21 cellular contexts compared by ENCODE assay signal in the genomic region with DNA sequence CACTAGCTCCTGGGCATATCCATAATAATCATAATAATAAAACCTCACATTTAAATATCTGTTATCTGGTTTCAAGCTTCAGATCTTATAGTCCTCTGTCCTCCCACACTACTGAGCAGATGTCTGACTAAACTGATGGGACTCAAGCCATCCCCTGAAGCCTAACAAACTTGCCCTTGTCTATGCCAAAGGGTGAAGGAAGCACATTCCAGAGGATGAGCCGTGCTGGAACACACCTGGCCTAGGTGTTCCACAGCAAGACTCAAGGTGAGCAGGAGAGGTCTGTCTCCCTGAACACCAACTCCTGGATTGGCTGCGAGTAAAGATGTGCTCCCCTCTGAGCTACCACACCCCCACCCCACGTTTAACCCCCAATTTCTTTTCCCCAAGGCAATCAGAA. TPM values are rescaled to one million over a fixed set of nuclear protein-coding genes. Genes with fewer than 3 reads are reported as not detected.
DNase-seq lines count a peak whose midpoint lies in the region; ATAC-seq, FAIRE-seq and TF ChIP-seq lines count a peak whose summit lies in the region.
"Had no signal": no experiment of that assay in that cellular context is flagged by ENCODE, and none has a peak within 500 bp of the region (broad histone marks: within the 10 kb centered on the region; RNA-seq: fewer than 3 reads in every experiment).

No MANE protein-coding gene starts in this region.

- peak; percentile 98 for FAIRE-seq in keratinocyte (lab: Jason Lieb, UNC)
- no peak for FAIRE-seq in small intestine (lab: Jason Lieb, UNC)
- FAIRE-seq: G401.6, GM18507, H1 had no signal

- no peak for ATAC-seq in GM21390 (IDR thresholded peaks at IDR 0.05; ENCODE audit: unreplicated experiment)
- no peak for ATAC-seq in GM21723 (IDR thresholded peaks at IDR 0.05; ENCODE audit: unreplicated experiment)
- ATAC-seq: CD8-positive, alpha-beta T cell; HCT116 had no signal

- TF ChIP-seq POLR2A in erythroblast (IDR thresholded peaks at IDR 0.05; ENCODE audit: low read length) = no peak

- H3K4me3 ChIP-seq in MM.1S (ENCODE audit: low read length) (no peak overlapping the region), mammary epithelial cell (replicated peaks in 1 of 3; ENCODE audit: insufficient read depth in 1 of 3, low read depth in 2 of 3, low read length in 3 of 3) (no peak overlapping the region), keratinocyte (ENCODE audit: control insufficient read depth in 2 of 3, extremely low read depth in 1 of 3, insufficient read depth in 2 of 3, low read depth in 1 of 3, low read length in 3 of 3) (no peak overlapping the region), small intestine (ENCODE audit: low read depth in 1 of 2, low read length in 2 of 2) (no peak overlapping the region)
- H3K4me3 ChIP-seq: BLaER1 treated with 17β-estradiol and CSF1 and Interleukin-3, amounts not matched to agents 10 nM and 100 nM; SJCRH30 had no signal

- CTCF ChIA-PET in mammary epithelial cell (lab: Charles Lee; ENCODE audit: low non-redundant PET) = interaction anchor here (0.6 kb wide), 1 partner anchor 129 kb away, joined by 4 read pairs; no protein-coding TSS in a partner anchor

- no peaks in the 10 kb centered on the region for H3K9me3 ChIP-seq in MM.1S (replicated peaks; ENCODE audit: insufficient read depth, low read length)
- no peaks in the 10 kb centered on the region for H3K9me3 ChIP-seq in mammary epithelial cell (replicated peaks; ENCODE audit: insufficient read depth, low read length)
- H3K9me3 ChIP-seq in keratinocyte (ENCODE audit: control insufficient read depth, low read depth, low read length) = no peaks in the 10 kb centered on the region
- H3K9me3 ChIP-seq in small intestine (ENCODE audit: control insufficient read depth, low read depth) = no peaks in the 10 kb centered on the region
- H3K9me3 ChIP-seq: BLaER1 treated with 17β-estradiol and CSF1 and Interleukin-3, amounts not matched to agents 10 nM and 100 nM; SJCRH30 had no signal

- H3K4me1 ChIP-seq in MM.1S (ENCODE audit: low read length) (peaks cover 38% of the 10 kb centered on the region), mammary epithelial cell (ENCODE audit: insufficient read depth, low read length) (peaks cover 49% of the 10 kb centered on the region), keratinocyte (ENCODE audit: control insufficient read depth, extremely low read depth, insufficient read depth, low read length) (peaks cover 39% of the 10 kb centered on the region), small intestine (ENCODE audit: control insufficient read depth in 2 of 2, insufficient read depth in 1 of 2, low read depth in 1 of 2, low read length in 1 of 2) (no peaks in the 10 kb centered on the region)

- H3K4me2 ChIP-seq in MM.1S (ENCODE audit: low read depth, low read length) (peak overlapping the region; percentile 53), mammary epithelial cell (ENCODE audit: insufficient read depth, low read depth, low read length) (peak overlapping the region; percentile 25), keratinocyte (ENCODE audit: control insufficient read depth, extremely low read depth, insufficient read depth, low read depth, low read length) (peak overlapping the region; percentile 64)
- H3K4me2 ChIP-seq: BLaER1 treated with 17β-estradiol and CSF1 and Interleukin-3, amounts not matched to agents 10 nM and 100 nM had no signal

- no peak overlapping the region for H2AFZ ChIP-seq in MM.1S (ENCODE audit: low read length)
- H2AFZ ChIP-seq in mammary epithelial cell (ENCODE audit: low read depth, low read length) = peak overlapping the region; percentile 28
- H2AFZ ChIP-seq in keratinocyte (ENCODE audit: control insufficient read depth, low read length) = no peak overlapping the region

- H3K79me2 ChIP-seq in MM.1S (ENCODE audit: low read length) (no peaks in the 10 kb centered on the region), mammary epithelial cell (ENCODE audit: insufficient read depth, low read length) (no peaks in the 10 kb centered on the region), keratinocyte (ENCODE audit: control insufficient read depth, insufficient read depth, low read length) (no peaks in the 10 kb centered on the region)

- H3K36me3 ChIP-seq in MM.1S (replicated peaks; ENCODE audit: insufficient read depth, low read length) (no peaks in the 10 kb centered on the region), mammary epithelial cell (ENCODE audit: insufficient read depth, low read length) (no peaks in the 10 kb centered on the region), keratinocyte (ENCODE audit: control insufficient read depth in 2 of 2, extremely low read depth in 1 of 2, insufficient read depth in 2 of 2, low read length in 2 of 2) (no peaks in the 10 kb centered on the region), small intestine (ENCODE audit: control insufficient read depth in 2 of 2, insufficient read depth in 2 of 2, low read length in 2 of 2) (no peaks in the 10 kb centered on the region)
- H3K36me3 ChIP-seq: BLaER1 treated with 17β-estradiol and CSF1 and Interleukin-3, amounts not matched to agents 10 nM and 100 nM; SJCRH30 had no signal

- H3K9me2 ChIP-seq in MM.1S (replicated peaks; ENCODE audit: insufficient read depth, low read length) = no peaks in the 10 kb centered on the region

- dilution Hi-C loops in mammary epithelial cell (cut with HindIII; ENCODE audit: low sequenced_read_pairs) = loop anchor here (5.0 to 10.0 kb wide), 2 partner anchors 58 to 59 kb away; no protein-coding TSS in a partner anchor
- dilution Hi-C loops in keratinocyte (cut with MboI; ENCODE audit: extremely low pct_ligation_motif_present, low sequenced_read_pairs) = no loop called here

- 5% methylated on average over 3 of the region's 3 CpGs for WGBS in mammary epithelial cell (ENCODE audit: low coverage, missing lambda C conversion rate)
- 13 to 55% (median 23%) methylated on average over 3 of the region's 3 CpGs for WGBS in small intestine, 3 donors

- TF ChIP-seq CTCF in MM.1S (IDR thresholded peaks at IDR 0.05; ENCODE audit: low read length) (no peak), mammary epithelial cell (conservative IDR thresholded peaks at IDR 0.05 in 1 of 2, IDR thresholded peaks at IDR 0.05 in 1 of 2; ENCODE audit: extremely low read depth in 1 of 2, insufficient read depth in 1 of 2, low read depth in 1 of 2, low read length in 2 of 2) (no peak), keratinocyte (optimal IDR thresholded peaks at IDR 0.05 in 1 of 3, IDR thresholded peaks at IDR 0.05 in 1 of 3, conservative IDR thresholded peaks at IDR 0.05 in 1 of 3; ENCODE audit: extremely low read depth in 1 of 3, insufficient read depth in 2 of 3, low read length in 3 of 3) (no peak)

- in situ Hi-C loops in mammary epithelial cell (cut with MboI; ENCODE audit: low sequenced_read_pairs in 2 of 2) = no loop called here

- no peak overlapping the region for H3K9ac ChIP-seq in MM.1S (ENCODE audit: low read length)
- H3K9ac ChIP-seq in mammary epithelial cell (ENCODE audit: insufficient read depth, low read length) = no peak overlapping the region
- H3K9ac ChIP-seq in keratinocyte (ENCODE audit: control insufficient read depth, extremely low read depth, insufficient read depth, low read length) = no peak overlapping the region
- H3K9ac ChIP-seq: BLaER1 treated with 17β-estradiol and CSF1 and Interleukin-3, amounts not matched to agents 10 nM and 100 nM had no signal

- H3K27ac ChIP-seq in MM.1S (ENCODE audit: low read length) (no peak overlapping the region), mammary epithelial cell (ENCODE audit: insufficient read depth, low read depth, low read length) (peak overlapping the region; percentile 24), keratinocyte (ENCODE audit: control insufficient read depth, insufficient read depth, low read length) (peak overlapping the region; percentile 32), small intestine (ENCODE audit: low read depth in 1 of 2, low read length in 1 of 2) (no peak overlapping the region)
- H3K27ac ChIP-seq: BLaER1 treated with 17β-estradiol and CSF1 and Interleukin-3, amounts not matched to agents 10 nM and 100 nM; SJCRH30 had no signal

- no peaks in the 10 kb centered on the region for H3K9me1 ChIP-seq in keratinocyte (ENCODE audit: control insufficient read depth, extremely low read depth, insufficient read depth, low read length)

- intact Hi-C loops in mammary epithelial cell (cut with micrococcal nuclease) = loop anchor here (1.0 kb wide), 1 partner anchor 61 kb away; no protein-coding TSS in a partner anchor

- DNase-seq in MM.1S (no peak), mammary epithelial cell (peak; percentile 91), keratinocyte (ENCODE audit: low read depth, low spot score) (peak; percentile 81), small intestine (peak; percentile 31), erythroblast (lab: John Stamatoyannopoulos, UW) (no peak)
- DNase-seq: CD8-positive, alpha-beta T cell; Kasumi-1; NCI-H1092; NCI-H1436; NCI-H1930; NCI-H226; NCI-H510A treated with DMSO at 0.1 percent for 48 hours; NCI-H748 treated with DMSO at 0.1 percent for 48 hours; SJCRH30 had no signal

- H3K27me3 ChIP-seq in MM.1S (replicated peaks; ENCODE audit: insufficient read depth, low read length) (no peaks in the 10 kb centered on the region), mammary epithelial cell (ENCODE audit: insufficient read depth, low read length) (no peaks in the 10 kb centered on the region), keratinocyte (ENCODE audit: control insufficient read depth, extremely low read depth, insufficient read depth, low read length) (no peaks in the 10 kb centered on the region), small intestine (ENCODE audit: control insufficient read depth in 2 of 2, insufficient read depth in 2 of 2, low read length in 2 of 2) (no peaks in the 10 kb centered on the region)
- H3K27me3 ChIP-seq: BLaER1 treated with 17β-estradiol and CSF1 and Interleukin-3, amounts not matched to agents 10 nM and 100 nM; SJCRH30 had no signal

- H3F3A ChIP-seq in MM.1S (ENCODE audit: insufficient read depth, low read length) = peaks cover 21% of the 10 kb centered on the region

- H4K20me1 ChIP-seq in MM.1S (ENCODE audit: insufficient read depth, low read length) (no peaks in the 10 kb centered on the region), mammary epithelial cell (ENCODE audit: insufficient read depth, low read length) (no peaks in the 10 kb centered on the region), keratinocyte (ENCODE audit: control insufficient read depth, extremely low read depth, insufficient read depth, low read length) (no peaks in the 10 kb centered on the region)
- H4K20me1 ChIP-seq: BLaER1 treated with 17β-estradiol and CSF1 and Interleukin-3, amounts not matched to agents 10 nM and 100 nM had no signal

- no TSS peak for BruUV-seq in mammary epithelial cell (replicated peaks; lab: Mats Ljungman, UMichigan)

RNA-seq across cellular contexts. Expression of a gene that starts 14.7 kb away (rescaled TPM):
- total RNA-seq in mammary epithelial cell = 1 to 10 TPM; 1.2 to 5.5 TPM
- polyA plus RNA-seq in mammary epithelial cell (0.57 TPM), keratinocyte (0.70 to 2.3 TPM (median 1.5 TPM) in 3 replicates), small intestine (1 to 10 TPM in 1 of 3 donors, under 1 TPM in 1, not detected in 1; under 0.01 to 8.8 TPM)
- polyA minus RNA-seq in mammary epithelial cell (not detected), keratinocyte (0.75 to 2.1 TPM (median 1.1 TPM) in 3 replicates)
- 0.50 TPM for polyA plus RNA-seq in keratinocyte (2011; ENCODE audit: low read depth)
- polyA plus RNA-seq in keratinocyte (2011; cell fraction: cytosol; rRNA removed) = 1.3 and 2.2 TPM in 2 replicates
- polyA plus RNA-seq in keratinocyte (2011; cell fraction: nucleus; rRNA removed) = 2.4 and 2.5 TPM in 2 replicates
- polyA plus RNA-seq in keratinocyte (2012; ENCODE audit: low replicate concordance) = 1.5 and 2.1 TPM in 2 replicates
- not detected for polyA minus RNA-seq in keratinocyte (2011; cell fraction: cytosol; rRNA and poly(A)+ RNA removed)
- polyA minus RNA-seq in keratinocyte (2011; cell fraction: nucleus; rRNA and poly(A)+ RNA removed) = 2.3 and 2.8 TPM in 2 replicates
- total RNA-seq: CD8-positive, alpha-beta T cell had no signal

Comparison
In these comparisons a context has a peak if more than half of its experiments do, and no peak if none do; other contexts are left out.
1. DNase-seq: peak in mammary epithelial cell (single experiment), keratinocyte (single experiment) and small intestine (single experiment); none in MM.1S (single experiment) and erythroblast (0 of 2).
2. H3K27ac ChIP-seq: peak in mammary epithelial cell (single experiment) and keratinocyte (single experiment); none in MM.1S (single experiment) and small intestine (0 of 2).
3. Peak in every context shown above with its lines, with median percentiles within 50 percentile points of each other: H3K4me2 ChIP-seq.